In the genomic region with DNA sequence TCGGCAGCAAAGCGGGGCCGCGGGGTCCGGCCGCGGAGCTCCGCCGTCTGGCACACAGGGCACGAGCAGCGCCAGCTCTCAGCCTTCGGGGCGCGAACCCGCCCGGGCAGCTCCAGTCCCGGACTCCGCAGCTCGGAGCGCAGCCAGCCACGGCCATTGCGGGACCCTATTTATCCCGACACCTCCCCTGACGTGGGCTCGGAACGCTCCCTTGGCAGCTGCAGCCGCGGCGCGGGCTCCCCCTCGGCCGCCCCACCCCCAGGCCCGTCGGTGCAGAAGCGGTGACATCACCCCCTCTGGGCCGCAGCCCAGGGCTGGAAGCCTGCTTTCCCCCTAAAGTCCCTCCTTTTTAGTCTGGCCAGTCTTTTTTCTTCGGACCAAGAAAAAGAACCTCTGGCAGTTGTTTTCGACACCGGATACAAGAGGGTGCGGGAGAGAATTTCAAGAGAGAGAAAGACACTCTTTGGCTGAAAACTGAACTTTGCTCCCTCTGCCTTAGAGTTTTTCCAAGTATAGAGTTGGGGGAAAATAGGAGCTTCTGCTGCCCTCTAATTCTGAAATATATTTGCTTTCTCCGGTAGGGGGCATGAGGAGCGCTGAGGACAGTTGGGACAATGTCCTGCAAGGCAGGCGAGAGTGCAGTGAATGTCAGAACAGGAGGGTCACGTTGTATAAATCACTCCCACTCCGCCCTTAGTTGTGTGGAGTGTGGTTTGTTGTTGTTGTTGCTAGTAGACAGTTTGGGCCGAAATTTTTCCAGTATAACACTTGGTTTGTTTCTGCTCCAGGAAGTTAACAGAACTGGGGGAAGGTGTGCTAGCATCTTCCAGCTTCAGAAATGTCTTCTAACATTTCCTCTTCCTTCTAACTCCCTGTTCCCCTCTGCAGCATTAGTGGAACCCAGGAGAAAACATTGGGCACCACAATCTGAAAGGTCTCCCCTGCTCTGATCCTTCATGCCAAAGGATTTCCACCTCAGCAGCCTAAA, we compare ENCODE assay signal across 8 cellular contexts. TPM values are rescaled to one million over a fixed set of nuclear protein-coding genes. Genes with fewer than 3 reads are reported as not detected.
A peak's percentile ranks its signal among the peaks of the same experiment; 100 is the strongest.
DNase-seq lines count a peak whose midpoint lies in the region; ATAC-seq and TF ChIP-seq lines count a peak whose summit lies in the region.

A gene (minus strand): TSS at position 145 of the 988 bp plus-strand sequence. CDS start 280 bp downstream, outside the sequence.

- H3K4me3 ChIP-seq in ACC112 (ENCODE audit: low read depth, low read length): peak within 1 kb of the TSS; percentile 73
- peak within 1 kb of the TSS; percentile 52 for H3K4me3 ChIP-seq in choroid plexus epithelial cell (ENCODE audit: low read depth, low read length)
- H3K4me3 ChIP-seq in kidney epithelial cell (ENCODE audit: low read depth, low read length): peak within 1 kb of the TSS; percentile 45

- H3K4me3 Mint-ChIP-seq in activated naive CD4-positive, alpha-beta T cell treated with anti-CD3 and anti-CD28 coated beads, Interleukin-2, amount 10 ng/mL, durations not matched to agents 7 days and 5 days: no peak within 1 kb of the TSS

- DNase-seq in OCI-M1 (lab: John Stamatoyannopoulos, UW) (peak; percentile 82), choroid plexus epithelial cell (ENCODE audit: low read depth) (peak; percentile 65), kidney epithelial cell (ENCODE audit: low read depth) (no peak)
- DNase-seq in stimulated activated CD8-positive, alpha-beta memory T cell treated with anti-CD3 and anti-CD28 coated beads, Interleukin-4, amount 100 ng/mL, for 48 hours: peak; percentile 29
- DNase-seq in activated naive CD4-positive, alpha-beta T cell treated with anti-CD3 and anti-CD28 coated beads, Interleukin-2, amount 10 ng/mL, durations not matched to agents 7 days and 5 days: no peak

- peaks cover 10% of the 10 kb centered on the region for H3K79me2 ChIP-seq in ACC112 (ENCODE audit: control insufficient read depth, insufficient read depth, low read length, unreplicated experiment)

- H3K27ac ChIP-seq in ACC112 (ENCODE audit: low read depth, low read length): no peak within 1 kb of the TSS

- H3K27ac Mint-ChIP-seq in activated naive CD4-positive, alpha-beta T cell treated with anti-CD3 and anti-CD28 coated beads, Interleukin-2, amount 10 ng/mL, durations not matched to agents 7 days and 5 days: no peak within 1 kb of the TSS

- H3K4me1 Mint-ChIP-seq in activated naive CD4-positive, alpha-beta T cell treated with anti-CD3 and anti-CD28 coated beads, Interleukin-2, amount 10 ng/mL, durations not matched to agents 7 days and 5 days: peaks cover 18% of the 10 kb centered on the region

- peaks cover 11% of the 10 kb centered on the region for H3K4me1 ChIP-seq in ACC112 (ENCODE audit: control insufficient read depth, insufficient read depth, low read length, unreplicated experiment)

- TF ChIP-seq CTCF in GM12873 (IDR thresholded peaks at IDR 0.05; ENCODE audit: insufficient read depth, low read depth, low read length, missing control alignments) (peak; percentile 73), choroid plexus epithelial cell (conservative IDR thresholded peaks at IDR 0.05; ENCODE audit: low read depth, low read length) (peak; percentile 79), kidney epithelial cell (IDR thresholded peaks at IDR 0.05; ENCODE audit: insufficient read depth, low read length, poor library complexity, severe bottlenecking) (peak; percentile 76)

- no peaks in the 10 kb centered on the region for H3K36me3 Mint-ChIP-seq in activated naive CD4-positive, alpha-beta T cell treated with anti-CD3 and anti-CD28 coated beads, Interleukin-2, amount 10 ng/mL, durations not matched to agents 7 days and 5 days

- H3K27me3 Mint-ChIP-seq in activated naive CD4-positive, alpha-beta T cell treated with anti-CD3 and anti-CD28 coated beads, Interleukin-2, amount 10 ng/mL, durations not matched to agents 7 days and 5 days: peaks cover 77% of the 10 kb centered on the region

- CTCF ChIA-PET in activated naive CD4-positive, alpha-beta T cell treated with anti-CD3 and anti-CD28 coated beads, Interleukin-2, amount 10 ng/mL, durations not matched to agents 7 days and 5 days (lab: Charles Lee): interaction anchor here (0.7 to 1.9 kb wide), 5 partner anchors 10 to 419 kb away, joined by 3 to 4 read pairs (median 4); no protein-coding TSS in a partner anchor

- H3K9me3 Mint-ChIP-seq in activated naive CD4-positive, alpha-beta T cell treated with anti-CD3 and anti-CD28 coated beads, Interleukin-2, amount 10 ng/mL, durations not matched to agents 7 days and 5 days: no peaks in the 10 kb centered on the region

- H3K36me3 ChIP-seq in ACC112 (ENCODE audit: insufficient read depth, low read length): no peaks in the 10 kb centered on the region
- H3K36me3 ChIP-seq in kidney epithelial cell (ENCODE audit: control insufficient read depth, insufficient read depth, low read length): no peaks in the 10 kb centered on the region

- H3K27me3 ChIP-seq in ACC112 (ENCODE audit: insufficient read depth, low read length): peaks cover 14% of the 10 kb centered on the region; the same call in 1 of the 2 replicates
- peaks cover 7% of the 10 kb centered on the region for H3K27me3 ChIP-seq in kidney epithelial cell (ENCODE audit: control insufficient read depth, insufficient read depth, low read length)

- peak within 1 kb of the TSS; percentile 19 for H2AFZ ChIP-seq in ACC112 (ENCODE audit: low read length, unreplicated experiment)

- ATAC-seq in HG03520 (IDR thresholded peaks at IDR 0.05; ENCODE audit: unreplicated experiment): peak; percentile 43

RNA-seq across cellular contexts. Expression of the gene that starts here (rescaled TPM):
- 0.21 TPM in 1 of 2 replicates, not detected in the other for total RNA-seq in kidney epithelial cell

Comparison
In these comparisons a context has a peak if more than half of its experiments do, and no peak if none do; other contexts are left out.
1. DNase-seq: peak in OCI-M1 (single experiment), choroid plexus epithelial cell (single experiment) and stimulated activated CD8-positive, alpha-beta memory T cell treated with anti-CD3 and anti-CD28 coated beads, Interleukin-4, amount 100 ng/mL, for 48 hours (single experiment); none in kidney epithelial cell (single experiment) and activated naive CD4-positive, alpha-beta T cell treated with anti-CD3 and anti-CD28 coated beads, Interleukin-2, amount 10 ng/mL, durations not matched to agents 7 days and 5 days (single experiment).
2. Peak in every context shown above with its lines, with median percentiles within 50 percentile points of each other: H3K4me3 ChIP-seq and CTCF ChIP-seq.